13 cellular contexts compared by ENCODE assay signal in the genomic region with DNA sequence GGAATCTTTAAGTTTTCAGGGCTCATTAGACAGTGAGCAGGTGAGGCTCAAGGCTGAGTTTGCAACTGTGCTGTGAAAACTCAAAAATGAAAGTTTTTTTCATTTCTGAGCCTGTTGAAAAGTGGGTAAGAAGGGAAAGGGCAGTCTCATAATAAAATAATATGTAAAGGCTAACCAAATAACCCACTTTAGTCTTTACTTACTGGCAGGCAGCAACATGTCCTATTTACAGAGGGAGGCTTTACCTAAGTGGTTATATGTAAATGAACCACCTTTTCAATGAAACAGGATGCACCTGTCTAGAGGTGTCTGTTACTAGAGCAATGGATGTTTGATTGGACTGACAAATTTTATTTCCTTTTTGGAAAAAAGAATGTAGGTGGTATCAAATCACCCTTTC.
DNase-seq lines count a peak whose midpoint lies in the region; ATAC-seq and TF ChIP-seq lines count a peak whose summit lies in the region.
"Had no signal": no experiment of that assay in that cellular context is flagged by ENCODE, and none has a peak within 500 bp of the region (broad histone marks: within the 10 kb centered on the region; RNA-seq: fewer than 3 reads in every experiment).

No MANE protein-coding gene starts in this region.

- H3K4me1 ChIP-seq in urinary bladder (ENCODE audit: insufficient read depth) = no peaks in the 10 kb centered on the region

- ATAC-seq in GM19023 (IDR thresholded peaks at IDR 0.05; ENCODE audit: unreplicated experiment) = peak; percentile 44
- ATAC-seq in HG02763 (IDR thresholded peaks at IDR 0.05; ENCODE audit: unreplicated experiment) = no peak
- ATAC-seq in HG02870 (IDR thresholded peaks at IDR 0.05; ENCODE audit: unreplicated experiment) = no peak
- ATAC-seq: lower lobe of right lung had no signal

- no peaks in the 10 kb centered on the region for H3K36me3 ChIP-seq in urinary bladder (ENCODE audit: insufficient read depth)
- H3K36me3 ChIP-seq: lower lobe of right lung had no signal

- DNase-seq in NCI-H187 treated with DMSO at 0.1 percent for 48 hours (lab: John Stamatoyannopoulos, UW) (peak; percentile 50), NCI-H774 (lab: John Stamatoyannopoulos, UW) (peak; percentile 82), foreskin fibroblast (no peak)
- DNase-seq: activated naive CD4-positive, alpha-beta T cell treated with anti-CD3 and anti-CD28 coated beads for 36 hours; effector memory CD4-positive, alpha-beta T cell; lower lobe of right lung; NCI-H2171 treated with DMSO at 0.1 percent for 48 hours had no signal

- TF ChIP-seq CTCF in foreskin fibroblast (IDR thresholded peaks at IDR 0.05; ENCODE audit: low read depth, low read length) = no peak

- H3K4me3 ChIP-seq in urinary bladder (ENCODE audit: low read depth, low read length) = no peak overlapping the region
- H3K4me3 ChIP-seq in foreskin fibroblast (ENCODE audit: low read depth in 1 of 2, low read length in 2 of 2) = no peak overlapping the region
- H3K4me3 ChIP-seq: lower lobe of right lung had no signal

- H3K27ac ChIP-seq in urinary bladder (ENCODE audit: low read depth) = peak overlapping the region; percentile 2
- H3K27ac ChIP-seq: C4-2B, lower lobe of right lung, VCaP had no signal

Comparison
In these comparisons a context has a peak if more than half of its experiments do, and no peak if none do; other contexts are left out.
1. DNase-seq: peak in NCI-H187 treated with DMSO at 0.1 percent for 48 hours (single experiment) and NCI-H774 (single experiment); none in foreskin fibroblast (0 of 2).